1 cellular context compared by ENCODE assay signal in genomic region chr22:45319319-45319675, GRCh38.
A peak's percentile ranks its signal among the peaks of the same experiment; 100 is the strongest.
TF ChIP-seq lines count a peak whose summit lies in the region.

No MANE protein-coding gene starts in this region.

TF ChIP-seq in GM12878, 131 proteins besides CTCF, POLR2A, EP300 and RAD21 (continued from another document):
- TF ChIP-seq ATF3 (IDR thresholded peaks at IDR 0.05; ENCODE audit: borderline replicate concordance, extremely low read depth, low read depth, low read length) (no peak), POLR2AphosphoS5 (IDR thresholded peaks at IDR 0.05; ENCODE audit: low read length) (no peak), BHLHE40 (IDR thresholded peaks at IDR 0.05; ENCODE audit: borderline replicate concordance in 1 of 2, low read depth in 2 of 2, low read length in 1 of 2) (no peak), ZBTB40 (IDR thresholded peaks at IDR 0.05; ENCODE audit: borderline replicate concordance) (0 out of 2 replicates have a peak, but pooled peaks have one; percentile 10), GABPA (IDR thresholded peaks at IDR 0.05; ENCODE audit: low read depth) (no peak), ZBTB4 (CRISPR knock-in tag; IDR thresholded peaks at IDR 0.05) (no peak), SMARCA5 (IDR thresholded peaks at IDR 0.05) (peak; percentile 85), DPF2 (IDR thresholded peaks at IDR 0.05) (no peak), CREM (IDR thresholded peaks at IDR 0.05; ENCODE audit: low read depth) (no peak), NKRF (conservative IDR thresholded peaks at IDR 0.05) (no peak), RB1 (IDR thresholded peaks at IDR 0.05; ENCODE audit: borderline replicate concordance) (0 out of 2 replicates have a peak, but pooled peaks have one; percentile 2), SRF (IDR thresholded peaks at IDR 0.05; ENCODE audit: low read depth in 2 of 2, low read length in 2 of 2) (no peak), IKZF2 (IDR thresholded peaks at IDR 0.05) (0 out of 4 replicates have a peak, but pooled peaks of 1 of the 2 experiments have one; percentile 5), JUNB (IDR thresholded peaks at IDR 0.05) (no peak), IKZF1 (conservative IDR thresholded peaks at IDR 0.05) (peak; percentile 32; the same call in 1 of the 2 replicates), E2F4 (IDR thresholded peaks at IDR 0.05; ENCODE audit: low read depth, low read length) (no peak), MEF2A (IDR thresholded peaks at IDR 0.05; ENCODE audit: insufficient read depth, low read depth, low read length) (no peak), ZNF687 (IDR thresholded peaks at IDR 0.05) (0 out of 2 replicates have a peak, but pooled peaks have one; percentile 6), KLF5 (IDR thresholded peaks at IDR 0.05; ENCODE audit: partially characterized antibody) (no peak), CHD2 (IDR thresholded peaks at IDR 0.05; ENCODE audit: borderline replicate concordance, low read depth, low read length) (no peak), ZBED1 (IDR thresholded peaks at IDR 0.05; ENCODE audit: borderline replicate concordance) (no peak), MXI1 (IDR thresholded peaks at IDR 0.05; ENCODE audit: low read depth, low read length) (no peak), ZNF384 (IDR thresholded peaks at IDR 0.05; ENCODE audit: borderline replicate concordance, low read depth, low read length) (no peak), SMAD5 (IDR thresholded peaks at IDR 0.05; ENCODE audit: low read depth) (no peak)
